ENCODE assay signal across 10 cellular contexts in the genomic region with DNA sequence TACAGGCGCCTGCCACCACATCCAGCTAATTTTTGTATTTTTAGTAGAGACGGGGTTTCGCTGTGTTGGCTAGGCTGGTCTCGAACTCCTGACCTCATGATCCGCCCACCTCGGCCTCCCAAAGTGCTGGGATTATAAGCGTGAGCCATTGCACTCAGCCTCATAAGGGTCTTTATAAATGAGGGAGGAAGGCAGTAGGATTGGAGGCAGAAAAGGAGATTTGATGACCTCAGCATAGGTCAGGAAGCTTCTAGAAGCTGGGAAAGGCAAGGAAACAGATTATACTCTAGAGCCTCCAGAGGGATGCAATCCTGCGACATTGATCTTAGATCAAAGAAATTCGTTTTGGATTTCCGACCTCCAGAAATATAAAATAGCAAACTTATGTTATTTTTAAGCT. TPM values are rescaled to one million over a fixed set of nuclear protein-coding genes. Genes with fewer than 3 reads are reported as not detected.
DNase-seq lines count a peak whose midpoint lies in the region; ATAC-seq and TF ChIP-seq lines count a peak whose summit lies in the region.
"Not testable (repeated sequence)": the region's sequence is repeated elsewhere in the genome, so short reads cannot be mapped to it uniquely, and the experiment has no call there.
"Had no signal": no experiment of that assay in that cellular context is flagged by ENCODE, and none has a peak within 500 bp of the region (broad histone marks: within the 10 kb centered on the region; RNA-seq: fewer than 3 reads in every experiment).

No MANE protein-coding gene starts in this region.

- H3K4me3 ChIP-seq in CD4-positive, CD25-positive, alpha-beta regulatory T cell (ENCODE audit: low read depth, low read length); SU-DHL-6 (ENCODE audit: insufficient read depth, low read length, poor library complexity, severe bottlenecking); heart right ventricle: not testable (repeated sequence)

- H3K9me3 Mint-ChIP-seq in CD4-positive, CD25-positive, alpha-beta regulatory T cell; IgD-negative memory B cell; activated CD8-positive, alpha-beta T cell treated with anti-CD3 and anti-CD28 coated beads for 36 hours; activated naive CD8-positive, alpha-beta T cell (ENCODE audit: low read depth); natural killer cell; stimulated activated naive B cell treated with anti-CD40 and anti-IgM and Interleukin-4, amounts not matched to agents 10 μg/mL and 1 μg/mL and 100 μg/mL, for 72 hours: not testable (repeated sequence)

- CTCF ChIA-PET in activated CD8-positive, alpha-beta T cell treated with anti-CD3 and anti-CD28 coated beads for 36 hours (lab: Charles Lee) = interaction anchor here (1.0 to 2.5 kb wide), 5 partner anchors 8 to 183 kb away, joined by 3 to 12 read pairs (median 7); no protein-coding TSS in a partner anchor

- 92 to 93% methylated on average over 10 of the region's 10 CpGs for WGBS in heart right ventricle, 2 donors

- H3F3A ChIP-seq in SU-DHL-6 (ENCODE audit: insufficient read depth) = peaks cover 47% of the 10 kb centered on the region

- intact Hi-C loops in activated CD8-positive, alpha-beta T cell treated with anti-CD3 and anti-CD28 coated beads for 36 hours (cut with micrococcal nuclease) = loop anchor here (5.0 kb wide), 2 partner anchors 69 to 141 kb away; no protein-coding TSS in a partner anchor
- intact Hi-C loops in heart right ventricle (cut with DNase I) = loop anchor here in 3 of 10 donors (5.0 to 10.0 kb wide), 3 partner anchors 34 to 62 kb away; no protein-coding TSS in a partner anchor
- intact Hi-C loops in natural killer cell (cut with micrococcal nuclease) = loop anchor here (5.0 kb wide), 3 partner anchors 166 to 306 kb away; partner anchors contain the start of gene REPS1

- not testable (repeated sequence) for H3K9me3 ChIP-seq in CD4-positive, CD25-positive, alpha-beta regulatory T cell (ENCODE audit: control insufficient read depth in 2 of 2, low read length in 2 of 2); SU-DHL-6 (ENCODE audit: insufficient read depth, low read length); heart right ventricle

- H3K36me3 ChIP-seq in CD4-positive, CD25-positive, alpha-beta regulatory T cell (ENCODE audit: control insufficient read depth, insufficient read depth, low read length); heart right ventricle: not testable (repeated sequence)
- H3K36me3 ChIP-seq in SU-DHL-6 (ENCODE audit: low read length) = peaks cover 17% of the 10 kb centered on the region

- peak overlapping the region; percentile 30 for H3K27ac ChIP-seq in CD4-positive, CD25-positive, alpha-beta regulatory T cell (ENCODE audit: insufficient read depth, low read length, poor library complexity, severe bottlenecking)
- H3K27ac ChIP-seq in SU-DHL-6 (ENCODE audit: low read depth, low read length) (peak overlapping the region; percentile 66), heart right ventricle (peak overlapping the region in 6 of 10 donors; percentile 89 to 94 (median 92))

- not testable (repeated sequence) for H4K20me1 ChIP-seq in SU-DHL-6 (ENCODE audit: low read depth, low read length)

- H3K79me2 ChIP-seq in SU-DHL-6 (ENCODE audit: insufficient read depth, low read length) = peaks cover 69% of the 10 kb centered on the region

- peak overlapping the region; percentile 46 for H3K4me2 ChIP-seq in SU-DHL-6 (ENCODE audit: low read depth, low read length, poor library complexity, severe bottlenecking)

- DNase-seq in CD4-positive, CD25-positive, alpha-beta regulatory T cell; activated CD8-positive, alpha-beta T cell treated with anti-CD3 and anti-CD28 coated beads for 36 hours; heart right ventricle; natural killer cell; stimulated activated naive B cell treated with anti-CD40 and anti-IgM and Interleukin-4, amounts not matched to agents 10 μg/mL and 1 μg/mL and 100 μg/mL, for 72 hours: not testable (repeated sequence)

- peaks cover 28 to 61% (median 34%) of the 10 kb centered on the region in 4 donors for H3K4me1 Mint-ChIP-seq in CD4-positive, CD25-positive, alpha-beta regulatory T cell
- H3K4me1 Mint-ChIP-seq in IgD-negative memory B cell (peaks cover 39 to 47% (median 42%) of the 10 kb centered on the region in 3 donors), natural killer cell (peaks cover 34 to 49% of the 10 kb centered on the region in 2 donors)
- H3K4me1 Mint-ChIP-seq in activated CD8-positive, alpha-beta T cell treated with anti-CD3 and anti-CD28 coated beads for 36 hours (ENCODE audit: low read depth) = peaks cover 57% of the 10 kb centered on the region
- H3K4me1 Mint-ChIP-seq in activated naive CD8-positive, alpha-beta T cell (ENCODE audit: low read depth) = peaks cover 67% of the 10 kb centered on the region
- H3K4me1 Mint-ChIP-seq in stimulated activated naive B cell treated with anti-CD40 and anti-IgM and Interleukin-4, amounts not matched to agents 10 μg/mL and 1 μg/mL and 100 μg/mL, for 72 hours = peaks cover 36 to 72% of the 10 kb centered on the region in 2 donors

- peak overlapping the region in 2 of 3 donors; percentile 16 to 99 for H3K27ac Mint-ChIP-seq in CD4-positive, CD25-positive, alpha-beta regulatory T cell
- peak overlapping the region; percentile 75 to 97 (median 94) for H3K27ac Mint-ChIP-seq in IgD-negative memory B cell
- peak overlapping the region; percentile 47 for H3K27ac Mint-ChIP-seq in activated CD8-positive, alpha-beta T cell treated with anti-CD3 and anti-CD28 coated beads for 36 hours
- peak overlapping the region; percentile 95 for H3K27ac Mint-ChIP-seq in activated naive CD8-positive, alpha-beta T cell
- H3K27ac Mint-ChIP-seq in natural killer cell = peak overlapping the region; percentile 93 to 99
- H3K27ac Mint-ChIP-seq in stimulated activated naive B cell treated with anti-CD40 and anti-IgM and Interleukin-4, amounts not matched to agents 10 μg/mL and 1 μg/mL and 100 μg/mL, for 72 hours = peak overlapping the region; percentile 79

- H3K27me3 ChIP-seq in CD4-positive, CD25-positive, alpha-beta regulatory T cell (ENCODE audit: control insufficient read depth, insufficient read depth, low read length); SU-DHL-6 (ENCODE audit: low read length); heart right ventricle: not testable (repeated sequence)

- not testable (repeated sequence) for H3K36me3 Mint-ChIP-seq in CD4-positive, CD25-positive, alpha-beta regulatory T cell; activated CD8-positive, alpha-beta T cell treated with anti-CD3 and anti-CD28 coated beads for 36 hours (ENCODE audit: low read depth); activated naive CD8-positive, alpha-beta T cell; natural killer cell; stimulated activated naive B cell treated with anti-CD40 and anti-IgM and Interleukin-4, amounts not matched to agents 10 μg/mL and 1 μg/mL and 100 μg/mL, for 72 hours
- peaks cover 12% of the 10 kb centered on the region for H3K36me3 Mint-ChIP-seq in IgD-negative memory B cell

- H2AFZ ChIP-seq in SU-DHL-6 (ENCODE audit: low read depth, low read length, severe bottlenecking) = not testable (repeated sequence)

- ATAC-seq in CD4-positive, CD25-positive, alpha-beta regulatory T cell (ENCODE audit: low read depth in 2 of 2); activated CD8-positive, alpha-beta T cell treated with anti-CD3 and anti-CD28 coated beads for 36 hours; heart right ventricle; natural killer cell; stimulated activated naive B cell treated with anti-CD40 and anti-IgM and Interleukin-4, amounts not matched to agents 10 μg/mL and 1 μg/mL and 100 μg/mL, for 72 hours (replicated peaks): not testable (repeated sequence)

- not testable (repeated sequence) for H3K9me2 ChIP-seq in SU-DHL-6 (replicated peaks; ENCODE audit: insufficient read depth, low read length)

- not testable (repeated sequence) for H3K4me3 Mint-ChIP-seq in CD4-positive, CD25-positive, alpha-beta regulatory T cell; IgD-negative memory B cell; activated CD8-positive, alpha-beta T cell treated with anti-CD3 and anti-CD28 coated beads for 36 hours; activated naive CD8-positive, alpha-beta T cell; natural killer cell; stimulated activated naive B cell treated with anti-CD40 and anti-IgM and Interleukin-4, amounts not matched to agents 10 μg/mL and 1 μg/mL and 100 μg/mL, for 72 hours

- not testable (repeated sequence) for H3K27me3 Mint-ChIP-seq in CD4-positive, CD25-positive, alpha-beta regulatory T cell; IgD-negative memory B cell; activated CD8-positive, alpha-beta T cell treated with anti-CD3 and anti-CD28 coated beads for 36 hours; activated naive CD8-positive, alpha-beta T cell; natural killer cell (ENCODE audit: low read depth in 2 of 2); stimulated activated naive B cell treated with anti-CD40 and anti-IgM and Interleukin-4, amounts not matched to agents 10 μg/mL and 1 μg/mL and 100 μg/mL, for 72 hours

- POLR2A ChIA-PET in activated CD8-positive, alpha-beta T cell treated with anti-CD3 and anti-CD28 coated beads for 36 hours (lab: Charles Lee) = interaction anchor here (1.2 to 3.4 kb wide), 3 partner anchors 11 to 81 kb away, joined by 3 to 11 read pairs (median 6); partner anchors contain the start of gene CITED2

- H3K9ac ChIP-seq in SU-DHL-6 (ENCODE audit: low read length) = not testable (repeated sequence)

- peaks cover 32% of the 10 kb centered on the region for H3K4me1 ChIP-seq in CD4-positive, CD25-positive, alpha-beta regulatory T cell (ENCODE audit: control insufficient read depth, insufficient read depth, low read length, poor library complexity, severe bottlenecking)
- peaks cover 4 to 73% (median 31%) of the 10 kb centered on the region in 9 donors for H3K4me1 ChIP-seq in heart right ventricle

- not testable (repeated sequence) for TF ChIP-seq CTCF in SU-DHL-6 (IDR thresholded peaks at IDR 0.05; ENCODE audit: insufficient read depth, low read length, poor library complexity, severe bottlenecking); activated CD8-positive, alpha-beta T cell treated with anti-CD3 and anti-CD28 coated beads for 36 hours (IDR thresholded peaks at IDR 0.05); heart right ventricle (IDR thresholded peaks at IDR 0.05); natural killer cell (IDR thresholded peaks at IDR 0.05)

RNA-seq across cellular contexts. Expression of gene TXLNB, which starts 1.4 kb away (rescaled TPM):
- 0.47 TPM for total RNA-seq in CD4-positive, CD25-positive, alpha-beta regulatory T cell
- polyA plus RNA-seq in CD4-positive, CD25-positive, alpha-beta regulatory T cell = under 1 TPM; 0.16 to 0.31 (median 0.21) TPM
- polyA plus RNA-seq in IgD-negative memory B cell (1.9 TPM), heart right ventricle (10 to 100 TPM in 1 of 2 donors, 1 to 10 TPM in 1; 6.2 to 35.0 TPM)
- total RNA-seq in activated CD8-positive, alpha-beta T cell treated with anti-CD3 and anti-CD28 coated beads for 36 hours = under 1 TPM; 0.11 to 0.22 TPM
- total RNA-seq in heart right ventricle (100 to 1,000 TPM in 9 of 10 donors, 10 to 100 TPM in 1; 93.3 to 156 (median 140) TPM), natural killer cell (under 1 TPM; 0.24 to 0.93 (median 0.50) TPM)
- total RNA-seq: A673, H7 had no signal

Comparison
In these comparisons a context has a peak if more than half of its experiments do, and no peak if none do; other contexts are left out.
1. H3K27ac ChIP-seq: peak in every context shown above with its lines; median percentile 92 in heart right ventricle; 66 in SU-DHL-6; 30 in CD4-positive, CD25-positive, alpha-beta regulatory T cell.
2. RNA of gene TXLNB, which starts 1.4 kb away (total RNA-seq): 93.3 to 156 TPM in heart right ventricle; 0.24 to 0.93 TPM in natural killer cell, 0.47 TPM in CD4-positive, CD25-positive, alpha-beta regulatory T cell (single experiment) and 0.11 to 0.22 TPM in activated CD8-positive, alpha-beta T cell treated with anti-CD3 and anti-CD28 coated beads for 36 hours; every median in the first group is over 10 times any median in the second.
3. Peak in every context shown above with its lines, with median percentiles within 50 percentile points of each other: H3K27ac Mint-ChIP-seq.